8 cellular contexts compared by ENCODE assay signal in the genomic region with DNA sequence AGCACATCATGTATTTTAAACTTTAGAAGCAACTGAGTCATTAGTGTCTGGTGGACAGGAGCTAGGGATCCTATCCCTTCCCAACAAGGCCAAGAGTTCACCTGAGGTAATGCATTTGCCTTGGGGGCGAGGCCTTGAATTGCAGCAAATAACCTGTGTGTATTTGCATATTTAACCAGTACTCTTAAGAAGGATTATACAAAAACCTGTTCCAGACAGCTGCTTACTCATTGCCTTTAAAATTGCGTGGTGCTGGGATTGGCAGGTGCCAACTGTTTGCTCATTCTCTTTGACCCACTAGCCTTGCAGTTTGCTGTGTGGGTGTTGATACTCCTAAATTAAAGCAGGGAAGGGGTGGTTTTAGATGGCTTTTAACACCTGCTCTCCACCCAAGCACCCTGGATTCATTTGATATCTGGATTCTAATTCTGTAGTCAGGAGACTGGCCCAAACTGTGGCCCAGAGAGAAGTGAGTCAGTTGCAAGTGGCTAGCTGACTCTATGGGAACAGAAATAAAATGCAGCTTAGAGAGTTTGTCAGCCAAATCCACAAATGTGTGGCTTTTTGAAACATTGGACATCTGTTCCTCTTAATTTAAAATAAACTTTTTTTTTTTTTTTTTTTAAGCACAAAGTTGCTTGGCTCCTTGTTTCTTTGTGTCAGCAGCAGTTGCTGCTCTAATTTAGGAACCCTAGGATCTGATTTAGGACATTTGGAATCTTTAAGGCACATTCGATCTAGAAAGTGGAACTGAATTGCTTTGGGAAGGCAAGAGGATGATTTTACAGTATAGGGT. TPM values are rescaled to one million over a fixed set of nuclear protein-coding genes. Genes with fewer than 3 reads are reported as not detected.
DNase-seq lines count a peak whose midpoint lies in the region; ATAC-seq and TF ChIP-seq lines count a peak whose summit lies in the region.

No MANE protein-coding gene starts in this region.

- H2AK5ac ChIP-seq in trophoblast cell (ENCODE audit: low read length): no peak overlapping the region

- H3K4me3 Mint-ChIP-seq in activated T-cell treated with anti-CD3 and anti-CD28 coated beads, Interleukin-2, amount 50 U/mL, for 24 hours: peak overlapping the region; percentile 96
- peak overlapping the region; percentile 4 for H3K4me3 Mint-ChIP-seq in activated CD4-positive, alpha-beta memory T cell treated with anti-CD3 and anti-CD28 coated beads, Interleukin-2, amount 10 ng/mL, durations not matched to agents 7 days and 5 days

- no peaks in the 10 kb centered on the region for H3K79me2 ChIP-seq in trophoblast cell (ENCODE audit: control insufficient read depth, insufficient read depth, low read length, poor library complexity)

- H3K27me3 ChIP-seq in trophoblast cell (ENCODE audit: insufficient read depth, low read length): no peaks in the 10 kb centered on the region

- H3K4me3 ChIP-seq in fibroblast of the aortic adventitia (ENCODE audit: low read depth, low read length) (no peak overlapping the region), trophoblast cell (ENCODE audit: low read depth, low read length) (no peak overlapping the region)

- H3K27me3 Mint-ChIP-seq in activated T-cell treated with anti-CD3 and anti-CD28 coated beads, Interleukin-2, amount 50 U/mL, for 24 hours: no peaks in the 10 kb centered on the region
- H3K27me3 Mint-ChIP-seq in activated CD4-positive, alpha-beta memory T cell treated with anti-CD3 and anti-CD28 coated beads, Interleukin-2, amount 10 ng/mL, durations not matched to agents 7 days and 5 days: no peaks in the 10 kb centered on the region

- no peak overlapping the region for H2BK12ac ChIP-seq in trophoblast cell (ENCODE audit: low read length)

- H3K18ac ChIP-seq in trophoblast cell (ENCODE audit: low read length): no peak overlapping the region

- H3K79me1 ChIP-seq in trophoblast cell (ENCODE audit: low read length): peaks cover 6% of the 10 kb centered on the region

- H3K14ac ChIP-seq in trophoblast cell (ENCODE audit: low read length): no peak overlapping the region

- H3K9me3 Mint-ChIP-seq in activated T-cell treated with anti-CD3 and anti-CD28 coated beads, Interleukin-2, amount 50 U/mL, for 24 hours: no peaks in the 10 kb centered on the region
- no peaks in the 10 kb centered on the region for H3K9me3 Mint-ChIP-seq in activated CD4-positive, alpha-beta memory T cell treated with anti-CD3 and anti-CD28 coated beads, Interleukin-2, amount 10 ng/mL, durations not matched to agents 7 days and 5 days

- TF ChIP-seq CTCF in fibroblast of the aortic adventitia (IDR thresholded peaks at IDR 0.05; ENCODE audit: insufficient read depth, low read length): no peak

- H4K91ac ChIP-seq in trophoblast cell (ENCODE audit: low read depth, low read length): no peak overlapping the region

- peak overlapping the region; percentile 28 for H3K27ac ChIP-seq in trophoblast cell (ENCODE audit: low read depth, low read length)

- H3K4me2 ChIP-seq in trophoblast cell (ENCODE audit: low read length): peak overlapping the region; percentile 20

- no peak overlapping the region for H2AFZ ChIP-seq in trophoblast cell (ENCODE audit: insufficient read depth, low read length, poor library complexity)

- no peak overlapping the region for H4K8ac ChIP-seq in trophoblast cell (ENCODE audit: low read depth, low read length)

- H3K4ac ChIP-seq in trophoblast cell (ENCODE audit: low read depth, low read length): no peak overlapping the region

- POLR2A ChIA-PET in activated CD4-positive, alpha-beta memory T cell treated with anti-CD3 and anti-CD28 coated beads, Interleukin-2, amount 10 ng/mL, durations not matched to agents 7 days and 5 days (lab: Charles Lee): interaction anchor here (0.7 to 29.7 kb wide), 8 partner anchors 10 to 90 kb away, joined by 3 to 2499 read pairs (median 5); a partner anchor contains a TSS

- H3K4me1 Mint-ChIP-seq in activated T-cell treated with anti-CD3 and anti-CD28 coated beads, Interleukin-2, amount 50 U/mL, for 24 hours (ENCODE audit: low read depth): peaks cover 78% of the 10 kb centered on the region
- peaks cover 73% of the 10 kb centered on the region for H3K4me1 Mint-ChIP-seq in activated CD4-positive, alpha-beta memory T cell treated with anti-CD3 and anti-CD28 coated beads, Interleukin-2, amount 10 ng/mL, durations not matched to agents 7 days and 5 days

- peak overlapping the region; percentile 100 for H3K27ac Mint-ChIP-seq in activated T-cell treated with anti-CD3 and anti-CD28 coated beads, Interleukin-2, amount 50 U/mL, for 24 hours
- peak overlapping the region; percentile 86 for H3K27ac Mint-ChIP-seq in activated CD4-positive, alpha-beta memory T cell treated with anti-CD3 and anti-CD28 coated beads, Interleukin-2, amount 10 ng/mL, durations not matched to agents 7 days and 5 days

- peaks cover 8 to 12% of the 10 kb centered on the region in 2 experiments for H3K4me1 ChIP-seq in trophoblast cell (ENCODE audit: control insufficient read depth in 1 of 2, insufficient read depth in 2 of 2, low read length in 2 of 2)

- H3K9me3 ChIP-seq in trophoblast cell (ENCODE audit: insufficient read depth, low read depth, low read length): no peaks in the 10 kb centered on the region

- no peak overlapping the region for H3K23ac ChIP-seq in trophoblast cell (ENCODE audit: low read length)

- H2BK120ac ChIP-seq in trophoblast cell (ENCODE audit: insufficient read depth, low read length, poor library complexity): no peak overlapping the region

- H3K36me3 ChIP-seq in trophoblast cell (ENCODE audit: control insufficient read depth in 1 of 2, insufficient read depth in 2 of 2, low read length in 2 of 2): peaks cover 2 to 4% of the 10 kb centered on the region in 2 experiments

- H2BK5ac ChIP-seq in trophoblast cell (ENCODE audit: low read depth, low read length, poor library complexity): no peak overlapping the region

- CTCF ChIA-PET in activated CD4-positive, alpha-beta memory T cell treated with anti-CD3 and anti-CD28 coated beads, Interleukin-2, amount 10 ng/mL, durations not matched to agents 7 days and 5 days (lab: Charles Lee): interaction anchor here (0.7 to 1.7 kb wide), 4 partner anchors 14 to 157 kb away, joined by 3 to 5 read pairs (median 4); no protein-coding TSS in a partner anchor

- ATAC-seq in HG03457 (IDR thresholded peaks at IDR 0.05; ENCODE audit: unreplicated experiment): no peak

- no peak overlapping the region for H4K12ac ChIP-seq in trophoblast cell (ENCODE audit: low read depth, low read length)

- DNase-seq in activated T-cell treated with anti-CD3 and anti-CD28 coated beads, Interleukin-2, amount 50 U/mL, for 24 hours: no peak
- DNase-seq in activated T-cell treated with anti-CD3 and anti-CD28 coated beads, Interleukin-2, amount 50 U/mL, for 1 hour: no peak
- DNase-seq in NCI-H2107 treated with DMSO at 0.1 percent for 48 hours (lab: John Stamatoyannopoulos, UW; ENCODE audit: unreplicated experiment) (peak; percentile 99), fibroblast of the aortic adventitia (ENCODE audit: low read depth) (peak; percentile 88), trophoblast cell (peak; percentile 90 to 95), AG08395 (ENCODE audit: low spot score) (no peak)
- DNase-seq in activated CD4-positive, alpha-beta memory T cell treated with anti-CD3 and anti-CD28 coated beads, Interleukin-2, amount 10 ng/mL, durations not matched to agents 7 days and 5 days: peak; percentile 37

- no CpG with 5 or more reads among the region's 3 CpGs for WGBS in trophoblast cell (ENCODE audit: extremely low coverage, insufficient coverage, insufficient read length)

- H3K9ac ChIP-seq in trophoblast cell (ENCODE audit: low read length): no peak overlapping the region

- peaks cover 26% of the 10 kb centered on the region for H3K36me3 Mint-ChIP-seq in activated T-cell treated with anti-CD3 and anti-CD28 coated beads, Interleukin-2, amount 50 U/mL, for 24 hours (ENCODE audit: low read depth)
- H3K36me3 Mint-ChIP-seq in activated CD4-positive, alpha-beta memory T cell treated with anti-CD3 and anti-CD28 coated beads, Interleukin-2, amount 10 ng/mL, durations not matched to agents 7 days and 5 days (ENCODE audit: low read depth): peaks cover 29% of the 10 kb centered on the region

RNA-seq across cellular contexts. Expression of a gene that starts 47.0 kb away (rescaled TPM):
- 10 to 100 TPM; 11.4 to 11.7 TPM for total RNA-seq in activated CD4-positive, alpha-beta memory T cell treated with anti-CD3 and anti-CD28 coated beads, Interleukin-2, amount 10 ng/mL, durations not matched to agents 7 days and 5 days
- total RNA-seq in fibroblast of the aortic adventitia (ENCODE audit: low replicate concordance): 4.0 and 6.9 TPM in 2 replicates
- polyA plus RNA-seq in trophoblast cell (2013): 12.0 and 13.0 TPM in 2 replicates

RNA-seq across cellular contexts. Expression of a gene that starts 47.1 kb away (rescaled TPM):
- total RNA-seq in activated CD4-positive, alpha-beta memory T cell treated with anti-CD3 and anti-CD28 coated beads, Interleukin-2, amount 10 ng/mL, durations not matched to agents 7 days and 5 days: 10 to 100 TPM; 44.3 to 50.1 TPM
- total RNA-seq in fibroblast of the aortic adventitia (ENCODE audit: low replicate concordance): 23.2 and 23.9 TPM in 2 replicates
- polyA plus RNA-seq in trophoblast cell (2013): 20.7 and 27.6 TPM in 2 replicates

Comparison
In these comparisons a context has a peak if more than half of its experiments do, and no peak if none do; other contexts are left out.
1. DNase-seq: peak in NCI-H2107 treated with DMSO at 0.1 percent for 48 hours (single experiment), activated CD4-positive, alpha-beta memory T cell treated with anti-CD3 and anti-CD28 coated beads, Interleukin-2, amount 10 ng/mL, durations not matched to agents 7 days and 5 days (single experiment), fibroblast of the aortic adventitia (single experiment) and trophoblast cell (2 of 2); none in activated T-cell treated with anti-CD3 and anti-CD28 coated beads, Interleukin-2, amount 50 U/mL, for 24 hours (single experiment), activated T-cell treated with anti-CD3 and anti-CD28 coated beads, Interleukin-2, amount 50 U/mL, for 1 hour (single experiment) and AG08395 (single experiment).